Comparison of ENCODE assay signal across 9 cellular contexts in genomic region chr15:84876269-84876668, GRCh38. TPM values are rescaled to one million over a fixed set of nuclear protein-coding genes. Genes with fewer than 3 reads are reported as not detected.
"Had no signal": no experiment of that assay in that cellular context is flagged by ENCODE, and none has a peak within 500 bp of the region (broad histone marks: within the 10 kb centered on the region; RNA-seq: fewer than 3 reads in every experiment).

No MANE protein-coding gene starts in this region.

- DNase-seq: GDM1, GF-D8 had no signal

- FAIRE-seq: G401.6, GM12878, GM12891, GM12892, GM18507, GM19239 had no signal

- H3K4me3 ChIP-seq: GM12878 had no signal

- ATAC-seq: GM12878 had no signal

RNA-seq across cellular contexts. Expression of gene SLC28A1, which starts 8.2 kb away (rescaled TPM):
- total RNA-seq: G401, GM12878 had no signal
- polyA plus RNA-seq: GM12878 had no signal
